8 cellular contexts compared by ENCODE assay signal in the genomic region with DNA sequence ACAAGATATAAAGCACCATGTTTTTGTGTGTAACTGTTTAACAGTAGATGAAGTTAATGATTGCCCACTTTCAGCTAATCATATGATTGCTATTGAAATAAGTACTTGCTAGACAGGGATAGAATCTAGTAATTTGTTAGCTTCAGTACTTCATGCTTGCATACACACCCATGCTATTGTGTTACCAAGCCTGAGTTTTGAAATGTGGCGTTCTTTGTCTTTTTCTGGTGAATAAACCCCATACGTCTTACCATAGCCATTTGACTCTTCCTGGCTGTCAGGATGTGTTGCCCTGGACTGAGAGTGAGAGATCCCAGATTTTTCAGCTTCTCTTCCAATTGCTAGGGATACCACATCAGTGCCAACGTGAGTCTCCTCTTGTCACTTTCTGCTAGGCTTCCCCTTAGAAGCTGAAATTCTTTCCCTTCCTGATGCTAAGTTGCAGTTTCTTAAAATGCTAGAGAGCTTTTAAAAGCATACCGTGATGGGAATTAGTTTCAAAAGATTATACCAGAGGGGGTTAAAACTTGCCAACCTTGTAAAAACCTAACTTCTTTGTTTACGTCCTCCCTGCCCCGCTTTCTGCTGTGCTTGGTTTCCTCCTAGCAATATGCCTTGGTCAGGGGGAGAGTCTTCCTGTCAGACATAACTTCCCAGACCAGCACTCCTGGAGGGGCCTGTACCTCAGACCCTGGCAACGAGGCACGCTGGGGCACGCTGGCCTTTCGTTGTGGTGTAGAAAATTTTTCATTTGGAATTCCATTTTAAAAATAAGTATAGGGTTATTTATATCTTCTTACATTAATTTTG.
DNase-seq lines count a peak whose midpoint lies in the region; ATAC-seq, FAIRE-seq and TF ChIP-seq lines count a peak whose summit lies in the region.

No MANE protein-coding gene starts in this region.

- no TSS peak for BruUV-seq in IMR-90 (replicated peaks; lab: Mats Ljungman, UMichigan)

- H4K91ac ChIP-seq in IMR-90 (ENCODE audit: insufficient read depth, low read depth, low read length), result peak overlapping the region; percentile 58

- H3K14ac ChIP-seq in IMR-90 (replicated peaks; ENCODE audit: low read depth, low read length), result peak overlapping the region; percentile 69

- no peak for FAIRE-seq in GM12892 (lab: Jason Lieb, UNC)

- POLR2A ChIA-PET in AG04450 (lab: Yijun Ruan, JAX), result interaction anchor here (0.7 to 1.3 kb wide), 4 partner anchors 8 to 63 kb away, joined by 3 to 9 read pairs (median 4); partner anchors contain the start of gene ULK4
- POLR2A ChIA-PET in IMR-90 (lab: Charles Lee; ENCODE audit: unreplicated experiment), result interaction anchor here (0.6 kb wide), 1 partner anchor 166 kb away, joined by 10 read pairs; no protein-coding TSS in a partner anchor

- no peak for TF ChIP-seq CTCF in AG04450 (IDR thresholded peaks at IDR 0.05; ENCODE audit: low read depth, low read length)
- TF ChIP-seq CTCF in IMR-90 (conservative IDR thresholded peaks at IDR 0.05; ENCODE audit: low read depth, low read length), result no peak

- H2AFZ ChIP-seq in IMR-90 (replicated peaks; ENCODE audit: low read length, poor library complexity), result no peak overlapping the region

- H3K9ac ChIP-seq in IMR-90 (ENCODE audit: low read depth, low read length), result 0 out of 2 replicates have a peak overlapping the region, but pooled peaks have one; percentile 4
- H3K9ac ChIP-seq in mucosa of stomach (ENCODE audit: low read length), result peak overlapping the region; percentile 31

- no CpG with 5 or more reads among the region's 10 CpGs for WGBS in IMR-90 (ENCODE audit: extremely low coverage in 2 of 2, insufficient read length in 1 of 2), 2 experiments

- peaks cover 11% of the 10 kb centered on the region for H3K9me1 ChIP-seq in IMR-90 (ENCODE audit: insufficient read depth, low read length)

- peak overlapping the region; percentile 45; the same call in 1 of the 2 replicates for H2BK20ac ChIP-seq in IMR-90 (ENCODE audit: low read depth, low read length)

- peaks cover 25% of the 10 kb centered on the region for H3K4me1 ChIP-seq in IMR-90 (ENCODE audit: control insufficient read depth, insufficient read depth, low read length)
- H3K4me1 ChIP-seq in mucosa of stomach (ENCODE audit: control insufficient read depth, insufficient read depth, low read length), result peaks cover 44% of the 10 kb centered on the region

- H3K36me3 ChIP-seq in IMR-90 (ENCODE audit: control insufficient read depth, insufficient read depth, low read length) (no peaks in the 10 kb centered on the region), mucosa of stomach (ENCODE audit: control insufficient read depth, insufficient read depth, low read length) (peaks cover 5% of the 10 kb centered on the region)

- H3K4me2 ChIP-seq in IMR-90 (ENCODE audit: low read depth, low read length), result peak overlapping the region; percentile 28

- peak overlapping the region; percentile 57 for H3K4ac ChIP-seq in IMR-90 (ENCODE audit: low read depth, low read length)

- no peak overlapping the region for H3K4me3 ChIP-seq in AG04450 (ENCODE audit: low read depth, low read length)
- no peak overlapping the region for H3K4me3 ChIP-seq in IMR-90 (ENCODE audit: insufficient read depth, low read depth, low read length)
- no peak overlapping the region for H3K4me3 ChIP-seq in mucosa of stomach (ENCODE audit: low read length)

- no peak for ATAC-seq in IMR-90 (ENCODE audit: low read depth)
- no peak for ATAC-seq in HG02798 (IDR thresholded peaks at IDR 0.05; ENCODE audit: poor library complexity, unreplicated experiment)
- ATAC-seq in HG03025 (IDR thresholded peaks at IDR 0.05; ENCODE audit: low FRiP score, unreplicated experiment), result no peak

- DNase-seq in AG04450 (ENCODE audit: low read depth, low spot score) (no peak), IMR-90 (no peak), GM12892 (ENCODE audit: insufficient read length) (no peak), NCI-H526 treated with DMSO at 0.1 percent for 48 hours (lab: John Stamatoyannopoulos, UW) (no peak)

- peaks cover 72% of the 10 kb centered on the region for H3K4me1 Mint-ChIP-seq in dendritic cell treated with granulocyte-macrophage colony-stimulating factor and Interleukin-4, amounts not matched to agents 40 ng/mL and 50 ng/mL, for 4 days (ENCODE audit: low read depth)

- dilution Hi-C loops in IMR-90 (cut with HindIII; ENCODE audit: low sequenced_read_pairs, unreplicated experiment), result no loop called here

- peak overlapping the region; percentile 92 for H3K27ac Mint-ChIP-seq in dendritic cell treated with granulocyte-macrophage colony-stimulating factor and Interleukin-4, amounts not matched to agents 40 ng/mL and 50 ng/mL, for 4 days

- H2BK120ac ChIP-seq in IMR-90 (ENCODE audit: low read depth, low read length), result peak overlapping the region; percentile 77

- H3K27me3 ChIP-seq in AG04450 (ENCODE audit: control insufficient read depth, insufficient read depth, low read length) (no peaks in the 10 kb centered on the region), IMR-90 (ENCODE audit: control insufficient read depth, insufficient read depth, low read length) (no peaks in the 10 kb centered on the region), mucosa of stomach (ENCODE audit: control insufficient read depth, insufficient read depth, low read length) (no peaks in the 10 kb centered on the region)

- peak overlapping the region; percentile 10; the same call in 1 of the 2 replicates for H3K18ac ChIP-seq in IMR-90 (ENCODE audit: low read depth, low read length)

- peaks cover 18 to 67% of the 10 kb centered on the region in 2 experiments for H3K79me1 ChIP-seq in IMR-90 (ENCODE audit: low read depth in 1 of 2, low read length in 2 of 2)

- no peaks in the 10 kb centered on the region for H3K27me3 Mint-ChIP-seq in dendritic cell treated with granulocyte-macrophage colony-stimulating factor and Interleukin-4, amounts not matched to agents 40 ng/mL and 50 ng/mL, for 4 days

- peak overlapping the region; percentile 77 for H4K5ac ChIP-seq in IMR-90 (ENCODE audit: low read depth, low read length)

- H2BK15ac ChIP-seq in IMR-90 (ENCODE audit: low read depth, low read length), result peak overlapping the region; percentile 74; the same call in 1 of the 3 replicates

- H2AK9ac ChIP-seq in IMR-90 (replicated peaks; ENCODE audit: low read depth, low read length, poor library complexity), result peak overlapping the region; percentile 85

- peaks cover 8% of the 10 kb centered on the region for H3K9me3 Mint-ChIP-seq in dendritic cell treated with granulocyte-macrophage colony-stimulating factor and Interleukin-4, amounts not matched to agents 40 ng/mL and 50 ng/mL, for 4 days

- peak overlapping the region; percentile 32; the same call in 1 of the 2 replicates for H3K56ac ChIP-seq in IMR-90 (ENCODE audit: extremely low read depth, insufficient read depth, low read length)

- no peak for TF ChIP-seq POLR2A in IMR-90 (IDR thresholded peaks at IDR 0.05; ENCODE audit: low read depth, low read length)
- TF ChIP-seq POLR2A in GM12892 (IDR thresholded peaks at IDR 0.05; ENCODE audit: low read depth, low read length), result no peak

- peak overlapping the region; percentile 30 for H3K4me3 Mint-ChIP-seq in dendritic cell treated with granulocyte-macrophage colony-stimulating factor and Interleukin-4, amounts not matched to agents 40 ng/mL and 50 ng/mL, for 4 days

- H2BK5ac ChIP-seq in IMR-90 (ENCODE audit: low read depth, low read length, poor library complexity, severe bottlenecking), result peak overlapping the region; percentile 87

- H3K36me3 Mint-ChIP-seq in dendritic cell treated with granulocyte-macrophage colony-stimulating factor and Interleukin-4, amounts not matched to agents 40 ng/mL and 50 ng/mL, for 4 days (ENCODE audit: low read depth), result peaks cover 17% of the 10 kb centered on the region

- CTCF ChIA-PET in AG04450 (lab: Charles Lee) (interaction anchor here (0.6 to 2.5 kb wide), 5 partner anchors 12 to 166 kb away, joined by 3 to 8 read pairs (median 8); no protein-coding TSS in a partner anchor), IMR-90 (lab: Yijun Ruan, JAX) (interaction anchor here (0.6 to 0.9 kb wide), 2 partner anchors 30 to 76 kb away, joined by 3 read pairs; no protein-coding TSS in a partner anchor)

- no peaks in the 10 kb centered on the region for H3K9me3 ChIP-seq in AG04450 (ENCODE audit: control insufficient read depth, insufficient read depth, low read length)
- no peaks in the 10 kb centered on the region for H3K9me3 ChIP-seq in IMR-90 (ENCODE audit: control insufficient read depth, insufficient read depth, low read length)
- no peaks in the 10 kb centered on the region for H3K9me3 ChIP-seq in mucosa of stomach (ENCODE audit: control insufficient read depth, low read length)

- no peak for TF ChIP-seq RAD21 in IMR-90 (IDR thresholded peaks at IDR 0.05; ENCODE audit: low read length)

- peak overlapping the region; percentile 89 for H2AK5ac ChIP-seq in IMR-90 (ENCODE audit: low read depth, low read length)

- H4K20me1 ChIP-seq in IMR-90 (ENCODE audit: insufficient read depth, low read length), result 0 out of 2 replicates have a peak, but pooled peaks cover 4% of the 10 kb centered on the region

- H4K8ac ChIP-seq in IMR-90 (ENCODE audit: low read depth in 2 of 2, low read length in 2 of 2), result peak overlapping the region in 1 of 2 experiments; percentile 86; a peak in 2 of 4 replicates

- H3K27ac ChIP-seq in AG04450 (ENCODE audit: low read depth, low read length) (peak overlapping the region; percentile 68), IMR-90 (ENCODE audit: insufficient read depth, low read length) (peak overlapping the region; percentile 71; the same call in 1 of the 2 replicates)

- peak overlapping the region; percentile 36 for H3K23ac ChIP-seq in IMR-90 (ENCODE audit: low read depth, low read length)

- intact Hi-C loops in IMR-90 (cut with micrococcal nuclease), result loop anchor here (1.0 kb wide), 1 partner anchor 8 kb away; no protein-coding TSS in a partner anchor
- intact Hi-C loops in dendritic cell treated with granulocyte-macrophage colony-stimulating factor and Interleukin-4, amounts not matched to agents 40 ng/mL and 50 ng/mL, for 4 days (cut with micrococcal nuclease), result loop anchor here (1.0 to 5.0 kb wide), 2 partner anchors 9 to 43 kb away; no protein-coding TSS in a partner anchor

- in situ Hi-C loops in IMR-90 (cut with MboI; ENCODE audit: low sequenced_read_pairs), result no loop called here

TF ChIP-seq in IMR-90, 13 proteins besides CTCF, POLR2A, EP300 and RAD21:
- TF ChIP-seq MAFK (IDR thresholded peaks at IDR 0.05; ENCODE audit: low read depth, low read length) (no peak), CEBPB (IDR thresholded peaks at IDR 0.05; ENCODE audit: low read depth, low read length) (no peak), RFX5 (IDR thresholded peaks at IDR 0.05; ENCODE audit: low read depth, low read length) (no peak), NFE2L2 (IDR thresholded peaks at IDR 0.05; ENCODE audit: low read depth, low read length) (no peak), MXI1 (IDR thresholded peaks at IDR 0.05; ENCODE audit: borderline replicate concordance, low read depth, low read length) (no peak)
TF ChIP-seq in IMR-90: peak in this region for 0.
